ENCODE assay signal across 1 cellular context in the genomic region with DNA sequence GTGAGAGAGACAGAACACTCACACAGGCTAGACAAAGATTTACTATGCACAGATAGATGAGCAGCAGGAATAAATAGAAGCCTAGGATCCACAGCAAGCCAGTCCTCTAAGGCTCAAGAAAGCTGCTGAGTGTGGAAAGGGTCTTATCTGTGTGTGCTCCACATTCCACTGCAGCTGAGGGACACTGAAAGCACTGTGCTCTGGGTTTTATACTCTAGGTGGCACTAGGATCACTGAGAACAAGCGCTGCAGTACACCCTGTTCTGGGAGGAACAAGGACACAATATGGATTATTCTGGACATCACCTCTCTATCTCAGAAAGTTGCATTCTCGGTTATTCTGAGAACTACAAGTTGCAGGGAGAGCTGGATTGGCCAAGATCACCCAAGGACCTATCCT.
TF ChIP-seq lines count a peak whose summit lies in the region.

No MANE protein-coding gene starts in this region.

TF ChIP-seq in GM12878, 131 proteins besides CTCF, POLR2A, EP300 and RAD21:
- TF ChIP-seq MYC (IDR thresholded peaks at IDR 0.05; ENCODE audit: insufficient read depth, insufficient read length, insufficient replicate concordance, low read length, severe bottlenecking): no peak
- no peak for TF ChIP-seq SUZ12 (IDR thresholded peaks at IDR 0.05; ENCODE audit: unreplicated experiment)
- TF ChIP-seq MTA3 (IDR thresholded peaks at IDR 0.05; ENCODE audit: borderline replicate concordance, low read length): no peak
- no peak for TF ChIP-seq IKZF2 (IDR thresholded peaks at IDR 0.05)
- TF ChIP-seq JUND (IDR thresholded peaks at IDR 0.05; ENCODE audit: low read depth, low read length): no peak
- TF ChIP-seq KLF5 (IDR thresholded peaks at IDR 0.05; ENCODE audit: partially characterized antibody): no peak
- no peak for TF ChIP-seq ZBTB4 (CRISPR knock-in tag; IDR thresholded peaks at IDR 0.05)
- TF ChIP-seq TCF3 (IDR thresholded peaks at IDR 0.05; ENCODE audit: borderline replicate concordance, insufficient read depth, low read depth, low read length): no peak
- TF ChIP-seq E2F4 (IDR thresholded peaks at IDR 0.05; ENCODE audit: low read depth, low read length): no peak
- TF ChIP-seq CEBPZ (IDR thresholded peaks at IDR 0.05; ENCODE audit: low read depth, low read length): no peak
- no peak for TF ChIP-seq MEF2A (IDR thresholded peaks at IDR 0.05; ENCODE audit: insufficient read depth, low read depth, low read length)
- no peak for TF ChIP-seq NFXL1 (IDR thresholded peaks at IDR 0.05; ENCODE audit: borderline replicate concordance)
- no peak for TF ChIP-seq KAT2A (conservative IDR thresholded peaks at IDR 0.05; ENCODE audit: control insufficient read depth, low read depth, low read length)
- TF ChIP-seq IKZF1 (conservative IDR thresholded peaks at IDR 0.05): no peak
- no peak for TF ChIP-seq CREM (IDR thresholded peaks at IDR 0.05; ENCODE audit: low read depth)
- TF ChIP-seq GATAD2B (conservative IDR thresholded peaks at IDR 0.05; ENCODE audit: low read depth): no peak
- TF ChIP-seq, protein P1, sequence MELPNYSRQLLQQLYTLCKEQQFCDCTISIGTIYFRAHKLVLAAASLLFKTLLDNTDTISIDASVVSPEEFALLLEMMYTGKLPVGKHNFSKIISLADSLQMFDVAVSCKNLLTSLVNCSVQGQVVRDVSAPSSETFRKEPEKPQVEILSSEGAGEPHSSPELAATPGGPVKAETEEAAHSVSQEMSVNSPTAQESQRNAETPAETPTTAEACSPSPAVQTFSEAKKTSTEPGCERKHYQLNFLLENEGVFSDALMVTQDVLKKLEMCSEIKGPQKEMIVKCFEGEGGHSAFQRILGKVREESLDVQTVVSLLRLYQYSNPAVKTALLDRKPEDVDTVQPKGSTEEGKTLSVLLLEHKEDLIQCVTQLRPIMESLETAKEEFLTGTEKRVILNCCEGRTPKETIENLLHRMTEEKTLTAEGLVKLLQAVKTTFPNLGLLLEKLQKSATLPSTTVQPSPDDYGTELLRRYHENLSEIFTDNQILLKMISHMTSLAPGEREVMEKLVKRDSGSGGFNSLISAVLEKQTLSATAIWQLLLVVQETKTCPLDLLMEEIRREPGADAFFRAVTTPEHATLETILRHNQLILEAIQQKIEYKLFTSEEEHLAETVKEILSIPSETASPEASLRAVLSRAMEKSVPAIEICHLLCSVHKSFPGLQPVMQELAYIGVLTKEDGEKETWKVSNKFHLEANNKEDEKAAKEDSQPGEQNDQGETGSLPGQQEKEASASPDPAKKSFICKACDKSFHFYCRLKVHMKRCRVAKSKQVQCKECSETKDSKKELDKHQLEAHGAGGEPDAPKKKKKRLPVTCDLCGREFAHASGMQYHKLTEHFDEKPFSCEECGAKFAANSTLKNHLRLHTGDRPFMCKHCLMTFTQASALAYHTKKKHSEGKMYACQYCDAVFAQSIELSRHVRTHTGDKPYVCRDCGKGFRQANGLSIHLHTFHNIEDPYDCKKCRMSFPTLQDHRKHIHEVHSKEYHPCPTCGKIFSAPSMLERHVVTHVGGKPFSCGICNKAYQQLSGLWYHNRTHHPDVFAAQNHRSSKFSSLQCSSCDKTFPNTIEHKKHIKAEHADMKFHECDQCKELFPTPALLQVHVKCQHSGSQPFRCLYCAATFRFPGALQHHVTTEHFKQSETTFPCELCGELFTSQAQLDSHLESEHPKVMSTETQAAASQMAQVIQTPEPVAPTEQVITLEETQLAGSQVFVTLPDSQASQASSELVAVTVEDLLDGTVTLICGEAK (IDR thresholded peaks at IDR 0.05; ENCODE audit: borderline replicate concordance): no peak
- no peak for TF ChIP-seq TCF12 (IDR thresholded peaks at IDR 0.05; ENCODE audit: low read depth, low read length)
- TF ChIP-seq RAD51 (IDR thresholded peaks at IDR 0.05): no peak
- TF ChIP-seq ELK1 (IDR thresholded peaks at IDR 0.05; ENCODE audit: low read depth, low read length): no peak
